Comparison of ENCODE assay signal across 24 cellular contexts in the genomic region with DNA sequence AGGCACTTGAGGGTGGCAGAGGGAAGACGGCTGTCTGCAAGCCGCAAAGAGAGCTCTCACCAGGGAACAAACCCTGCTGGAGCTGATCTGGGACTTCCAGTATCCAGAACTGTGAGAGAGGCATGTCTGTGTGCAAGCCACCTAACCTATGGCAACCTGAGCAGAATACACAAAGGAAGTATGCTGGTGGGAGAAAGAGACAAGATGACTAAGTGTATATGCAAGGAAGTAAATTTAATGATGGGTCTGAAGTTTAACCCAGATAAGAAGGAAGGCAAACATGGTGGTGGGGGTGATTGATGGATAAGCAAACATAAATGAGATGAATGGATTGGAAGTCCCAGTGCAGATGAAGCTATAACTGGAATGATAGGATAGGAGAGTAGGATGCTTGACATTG.
DNase-seq lines count a peak whose midpoint lies in the region; ATAC-seq and TF ChIP-seq lines count a peak whose summit lies in the region.
"Had no signal": no experiment of that assay in that cellular context is flagged by ENCODE, and none has a peak within 500 bp of the region (broad histone marks: within the 10 kb centered on the region; RNA-seq: fewer than 3 reads in every experiment).

No MANE protein-coding gene starts in this region.

- H3K4me1 Mint-ChIP-seq in stimulated activated effector memory CD8-positive, alpha-beta T cell treated with anti-CD3 and anti-CD28 coated beads, Interleukin-12 subunit alpha, Interleukin-12 subunit beta, amount 100 ng/mL, for 72 hours = no peaks in the 10 kb centered on the region
- H3K4me1 Mint-ChIP-seq: CD4-positive, alpha-beta memory T cell; CD4-positive, CD25-positive, alpha-beta regulatory T cell; CD8-positive, alpha-beta memory T cell had no signal

- no peak overlapping the region for H3K27ac Mint-ChIP-seq in stimulated activated effector memory CD8-positive, alpha-beta T cell treated with anti-CD3 and anti-CD28 coated beads, Interleukin-12 subunit alpha, Interleukin-12 subunit beta, amount 100 ng/mL, for 72 hours
- H3K27ac Mint-ChIP-seq: CD14-positive monocyte; CD4-positive, alpha-beta memory T cell; CD4-positive, CD25-positive, alpha-beta regulatory T cell; CD8-positive, alpha-beta memory T cell had no signal

- H3K79me2 ChIP-seq in hepatocyte = no peaks in the 10 kb centered on the region

- no peaks in the 10 kb centered on the region for H4K20me1 ChIP-seq in hepatocyte (ENCODE audit: insufficient read depth, poor library complexity, severe bottlenecking)
- H4K20me1 ChIP-seq: BLaER1 had no signal

- peak; percentile 21 for ATAC-seq in stimulated activated effector memory CD8-positive, alpha-beta T cell treated with anti-CD3 and anti-CD28 coated beads, Interleukin-12 subunit alpha, Interleukin-12 subunit beta, amount 100 ng/mL, for 72 hours
- ATAC-seq: GM12878 had no signal

- no peak overlapping the region for H3K4me3 Mint-ChIP-seq in stimulated activated effector memory CD8-positive, alpha-beta T cell treated with anti-CD3 and anti-CD28 coated beads, Interleukin-12 subunit alpha, Interleukin-12 subunit beta, amount 100 ng/mL, for 72 hours
- H3K4me3 Mint-ChIP-seq: CD14-positive monocyte; CD4-positive, alpha-beta memory T cell; CD4-positive, CD25-positive, alpha-beta regulatory T cell; CD8-positive, alpha-beta memory T cell had no signal

- no peak overlapping the region for H3K4me3 ChIP-seq in hepatocyte
- H3K4me3 ChIP-seq: BLaER1, GM12878 had no signal

- no peak for TF ChIP-seq CTCF in hepatocyte (IDR thresholded peaks at IDR 0.05; ENCODE audit: poor library complexity)

- H3K9me2 ChIP-seq in hepatocyte (replicated peaks; ENCODE audit: insufficient read depth) = no peaks in the 10 kb centered on the region

- peak; percentile 2 for DNase-seq in NCI-H146 (lab: John Stamatoyannopoulos, UW)
- no peak for DNase-seq in NCI-H146 treated with DMSO at 0.1 percent for 48 hours (lab: John Stamatoyannopoulos, UW; ENCODE audit: unreplicated experiment)
- DNase-seq in hepatocyte (ENCODE audit: low spot score) = peak; percentile 30
- DNase-seq in stimulated activated effector memory CD8-positive, alpha-beta T cell treated with anti-CD3 and anti-CD28 coated beads, Interleukin-12 subunit alpha, Interleukin-12 subunit beta, amount 100 ng/mL, for 72 hours (ENCODE audit: low spot score in 2 of 2) = no peak
- no peak for DNase-seq in occipital lobe (lab: John Stamatoyannopoulos, UW)
- DNase-seq in 8988T = no peak
- DNase-seq: ACHN; BE2C; C1 segment of cervical spinal cord; CD4-positive, alpha-beta memory T cell; CD4-positive, CD25-positive, alpha-beta regulatory T cell; CD8-positive, alpha-beta memory T cell; COR-L47; DMS 273 treated with DMSO at 0.1 percent for 48 hours; DMS153; DMS53; DMS79; DND-41; EL; GDM1 had no signal

- 84% methylated on average over 2 of the region's 2 CpGs for WGBS in hepatocyte (ENCODE audit: low lambda C conversion rate, missing lambda C conversion rate)

- no peaks in the 10 kb centered on the region for H3K36me3 ChIP-seq in hepatocyte (replicated peaks; ENCODE audit: insufficient read depth, low read depth)
- H3K36me3 ChIP-seq: BE2C, BLaER1 had no signal

- H3K4me1 ChIP-seq in hepatocyte (ENCODE audit: insufficient read depth) = peaks cover 8% of the 10 kb centered on the region
- H3K4me1 ChIP-seq: BLaER1 had no signal

- H3K36me3 Mint-ChIP-seq in stimulated activated effector memory CD8-positive, alpha-beta T cell treated with anti-CD3 and anti-CD28 coated beads, Interleukin-12 subunit alpha, Interleukin-12 subunit beta, amount 100 ng/mL, for 72 hours = no peaks in the 10 kb centered on the region
- H3K36me3 Mint-ChIP-seq: CD14-positive monocyte; CD4-positive, alpha-beta memory T cell; CD4-positive, CD25-positive, alpha-beta regulatory T cell; CD8-positive, alpha-beta memory T cell had no signal

- no peaks in the 10 kb centered on the region for H3K9me3 ChIP-seq in hepatocyte (ENCODE audit: low read depth)
- H3K9me3 ChIP-seq: BE2C, BLaER1 had no signal

- no peak overlapping the region for H3K4me2 ChIP-seq in hepatocyte
- H3K4me2 ChIP-seq: BLaER1 had no signal

- no peak overlapping the region for H2AFZ ChIP-seq in hepatocyte

- no peaks in the 10 kb centered on the region for H3K9me3 Mint-ChIP-seq in stimulated activated effector memory CD8-positive, alpha-beta T cell treated with anti-CD3 and anti-CD28 coated beads, Interleukin-12 subunit alpha, Interleukin-12 subunit beta, amount 100 ng/mL, for 72 hours

- no peak overlapping the region for H3K27ac ChIP-seq in hepatocyte
- H3K27ac ChIP-seq: 22Rv1, BLaER1 had no signal

- H3K27me3 ChIP-seq in hepatocyte = no peaks in the 10 kb centered on the region
- H3K27me3 ChIP-seq: BE2C, BLaER1 had no signal

Comparison
In these comparisons a context has a peak if more than half of its experiments do, and no peak if none do; other contexts are left out.
1. DNase-seq: peak in NCI-H146 (single experiment) and hepatocyte (single experiment); none in NCI-H146 treated with DMSO at 0.1 percent for 48 hours (single experiment), stimulated activated effector memory CD8-positive, alpha-beta T cell treated with anti-CD3 and anti-CD28 coated beads, Interleukin-12 subunit alpha, Interleukin-12 subunit beta, amount 100 ng/mL, for 72 hours (0 of 2), occipital lobe (single experiment) and 8988T (single experiment).